Comparison of ENCODE assay signal across 9 cellular contexts in the genomic region with DNA sequence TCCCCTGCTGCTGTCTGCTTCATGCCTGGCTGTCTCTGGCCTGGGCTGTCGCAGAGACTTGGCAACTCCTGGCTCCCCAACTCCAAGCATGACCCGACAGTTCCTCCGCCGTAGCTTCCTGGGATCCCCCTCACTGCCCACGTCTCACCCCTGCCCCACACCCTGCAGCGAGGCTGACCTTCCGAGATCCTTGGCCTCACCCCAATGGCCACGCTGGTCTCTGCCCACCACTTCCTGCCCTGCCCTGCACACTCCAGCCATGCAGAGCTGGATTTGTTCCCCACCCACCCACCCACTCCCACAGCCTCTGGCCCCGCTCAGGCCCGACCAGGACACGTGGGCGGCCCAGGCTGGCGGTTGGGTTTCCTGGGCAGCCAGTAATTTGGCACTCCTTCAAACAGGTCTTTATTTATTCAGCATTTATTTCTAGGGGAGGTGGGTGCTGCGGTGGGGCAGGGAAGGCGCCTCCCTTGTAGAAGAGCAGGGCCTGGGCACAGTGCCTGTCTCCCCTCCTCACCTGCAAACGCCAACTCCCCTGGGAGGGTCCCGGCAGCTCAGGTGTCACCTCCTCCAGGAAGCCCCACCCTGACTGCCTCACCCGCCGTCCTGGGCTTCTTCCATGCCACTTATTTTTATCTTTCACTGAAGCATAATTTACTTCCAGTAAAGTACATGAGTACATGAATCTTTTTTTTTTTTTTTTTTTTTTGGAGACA. TPM values are rescaled to one million over a fixed set of nuclear protein-coding genes. Genes with fewer than 3 reads are reported as not detected.
DNase-seq lines count a peak whose midpoint lies in the region; ATAC-seq and FAIRE-seq lines count a peak whose summit lies in the region.
"Had no signal": no experiment of that assay in that cellular context is flagged by ENCODE, and none has a peak within 500 bp of the region (broad histone marks: within the 10 kb centered on the region; RNA-seq: fewer than 3 reads in every experiment).

No MANE protein-coding gene starts in this region.

- peak; percentile 42 for DNase-seq in NCI-H510A treated with DMSO at 0.1 percent for 48 hours (lab: John Stamatoyannopoulos, UW)
- DNase-seq in NCI-H510A (lab: John Stamatoyannopoulos, UW): no peak
- DNase-seq in left lobe of liver (ENCODE audit: low spot score): no peak
- DNase-seq in urothelium cell line (ENCODE audit: low spot score): peak; percentile 70
- no peak for DNase-seq in effector memory CD4-positive, alpha-beta T cell
- DNase-seq in T-helper 1 cell: no peak
- DNase-seq: activated B cell treated with CpG ODN at 0.5 μM for 24 hours had no signal

- no peaks in the 10 kb centered on the region for H3K4me1 ChIP-seq in effector memory CD4-positive, alpha-beta T cell (ENCODE audit: control insufficient read depth, insufficient read depth, low read length, poor library complexity, severe bottlenecking)

- no peak for FAIRE-seq in urothelium cell line (lab: Jason Lieb, UNC)

- no peaks in the 10 kb centered on the region for H3K27me3 ChIP-seq in effector memory CD4-positive, alpha-beta T cell (replicated peaks; ENCODE audit: control insufficient read depth, insufficient read depth, low read length, poor library complexity, severe bottlenecking)

- ATAC-seq in left lobe of liver: peak; percentile 7
- no peak for ATAC-seq in HG03045 (IDR thresholded peaks at IDR 0.05; ENCODE audit: unreplicated experiment)

- no peak overlapping the region for H3K4me3 ChIP-seq in effector memory CD4-positive, alpha-beta T cell (ENCODE audit: insufficient read depth, low read depth, low read length, poor library complexity, severe bottlenecking)

- no peaks in the 10 kb centered on the region for H3K36me3 ChIP-seq in effector memory CD4-positive, alpha-beta T cell (ENCODE audit: control insufficient read depth, insufficient read depth, low read length)

- peak overlapping the region; percentile 90 for H3K27ac ChIP-seq in angular gyrus (ENCODE audit: low read depth, low read length)
- no peak overlapping the region for H3K27ac ChIP-seq in effector memory CD4-positive, alpha-beta T cell (ENCODE audit: insufficient read depth, low read length, poor library complexity, severe bottlenecking)

- no peaks in the 10 kb centered on the region for H3K9me3 ChIP-seq in effector memory CD4-positive, alpha-beta T cell (ENCODE audit: control insufficient read depth, low read length)

RNA-seq across cellular contexts. Expression of a gene that starts 25.5 kb away (rescaled TPM):
- 10.3 TPM for total RNA-seq in left lobe of liver

Comparison
In these comparisons a context has a peak if more than half of its experiments do, and no peak if none do; other contexts are left out.
1. DNase-seq: peak in NCI-H510A treated with DMSO at 0.1 percent for 48 hours (single experiment) and urothelium cell line (single experiment); none in NCI-H510A (single experiment), left lobe of liver (single experiment), effector memory CD4-positive, alpha-beta T cell (0 of 3) and T-helper 1 cell (0 of 5).